Comparison of ENCODE assay signal across 7 cellular contexts in the genomic region with DNA sequence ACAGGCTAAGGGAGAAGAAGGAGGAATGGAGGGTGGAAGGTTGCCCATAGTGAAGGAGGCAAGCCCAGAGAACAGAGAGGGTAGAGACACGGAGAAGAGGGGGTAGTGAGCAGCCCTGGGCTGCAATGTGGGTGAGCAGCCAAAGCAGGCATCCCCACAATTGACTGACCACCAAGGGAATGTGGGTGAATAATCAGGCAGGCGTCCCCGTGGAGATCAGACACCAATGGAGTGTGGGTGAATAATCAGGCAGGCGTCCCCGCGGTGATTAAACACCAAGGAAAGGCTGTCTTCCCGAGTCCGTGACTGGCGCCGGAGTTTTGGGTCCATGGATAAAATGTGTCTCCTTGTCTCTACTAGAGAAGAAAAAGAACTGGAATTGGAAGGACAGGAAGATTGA. TPM values are rescaled to one million over a fixed set of nuclear protein-coding genes. Genes with fewer than 3 reads are reported as not detected.
"Had no signal": no experiment of that assay in that cellular context is flagged by ENCODE, and none has a peak within 500 bp of the region (broad histone marks: within the 10 kb centered on the region; RNA-seq: fewer than 3 reads in every experiment).

No MANE protein-coding gene starts in this region.

RNA-seq across cellular contexts. Expression of a gene that starts 35.1 kb away (rescaled TPM):
- total RNA-seq: endodermal cell, esophagus mucosa, gastrocnemius medialis, glomerular endothelial cell, osteocyte, skeletal muscle tissue, urinary bladder had no signal
